ENCODE assay signal across 1 cellular context in genomic region chr6:149863846-149864577, GRCh38.
TF ChIP-seq lines count a peak whose summit lies in the region.

TSS of gene LRP11 (minus strand) at chr6:149864359. CDS start at chr6:149864020, 339 bp downstream.

TF ChIP-seq in K562, 482 proteins besides CTCF, POLR2A, EP300 and RAD21 (continued from another document):
- 0 out of 2 replicates have a peak, but pooled peaks have one; percentile 37 for TF ChIP-seq ZNF583 (CRISPR knock-in tag; IDR thresholded peaks at IDR 0.05)
- TF ChIP-seq ZNF444 (CRISPR knock-in tag; IDR thresholded peaks at IDR 0.05) = no peak
- TF ChIP-seq MXI1 (IDR thresholded peaks at IDR 0.05; ENCODE audit: low read depth, low read length) = no peak
- no peak for TF ChIP-seq PATZ1 (CRISPR knock-in tag; IDR thresholded peaks at IDR 0.05; ENCODE audit: borderline replicate concordance)
- TF ChIP-seq MAX (CRISPR knock-in tag; IDR thresholded peaks at IDR 0.05) = peak; percentile 52
- TF ChIP-seq ZNF511 (CRISPR knock-in tag; IDR thresholded peaks at IDR 0.05) = peak; percentile 35; the same call in 1 of the 2 replicates
- TF ChIP-seq MNT (conservative IDR thresholded peaks at IDR 0.05) = peak in 1 of 2 experiments; percentile 47; a peak in 2 of 4 replicates
- no peak for TF ChIP-seq SMARCE1 (IDR thresholded peaks at IDR 0.05)
- TF ChIP-seq CREB1 (IDR thresholded peaks at IDR 0.05) = peak; percentile 73; the same call in 1 of the 2 replicates
- TF ChIP-seq CREB1 (CRISPR knock-in tag; IDR thresholded peaks at IDR 0.05) = peak; percentile 32; the same call in 1 of the 2 replicates
- peak; percentile 65; the same call in 1 of the 2 replicates for TF ChIP-seq E2F3 (CRISPR knock-in tag; IDR thresholded peaks at IDR 0.05)
- peak; percentile 85 for TF ChIP-seq L3MBTL2 (IDR thresholded peaks at IDR 0.05)
- no peak for TF ChIP-seq GATAD2A (IDR thresholded peaks at IDR 0.05)
- TF ChIP-seq RBBP5 (IDR thresholded peaks at IDR 0.05; ENCODE audit: borderline replicate concordance, insufficient read depth, low read length, poor library complexity, severe bottlenecking) = peak; percentile 92
- TF ChIP-seq ELF1 (tag; IDR thresholded peaks at IDR 0.05) = no peak
- peak; percentile 88 for TF ChIP-seq GATAD2B (IDR thresholded peaks at IDR 0.05; ENCODE audit: borderline replicate concordance)
- no peak for TF ChIP-seq ILK (tag; IDR thresholded peaks at IDR 0.05; ENCODE audit: borderline replicate concordance, low read depth)
- TF ChIP-seq ZBTB1 (CRISPR knock-in tag; IDR thresholded peaks at IDR 0.05; ENCODE audit: borderline replicate concordance, low read depth) = peak; percentile 22; the same call in 1 of the 2 replicates
- TF ChIP-seq, protein P1, sequence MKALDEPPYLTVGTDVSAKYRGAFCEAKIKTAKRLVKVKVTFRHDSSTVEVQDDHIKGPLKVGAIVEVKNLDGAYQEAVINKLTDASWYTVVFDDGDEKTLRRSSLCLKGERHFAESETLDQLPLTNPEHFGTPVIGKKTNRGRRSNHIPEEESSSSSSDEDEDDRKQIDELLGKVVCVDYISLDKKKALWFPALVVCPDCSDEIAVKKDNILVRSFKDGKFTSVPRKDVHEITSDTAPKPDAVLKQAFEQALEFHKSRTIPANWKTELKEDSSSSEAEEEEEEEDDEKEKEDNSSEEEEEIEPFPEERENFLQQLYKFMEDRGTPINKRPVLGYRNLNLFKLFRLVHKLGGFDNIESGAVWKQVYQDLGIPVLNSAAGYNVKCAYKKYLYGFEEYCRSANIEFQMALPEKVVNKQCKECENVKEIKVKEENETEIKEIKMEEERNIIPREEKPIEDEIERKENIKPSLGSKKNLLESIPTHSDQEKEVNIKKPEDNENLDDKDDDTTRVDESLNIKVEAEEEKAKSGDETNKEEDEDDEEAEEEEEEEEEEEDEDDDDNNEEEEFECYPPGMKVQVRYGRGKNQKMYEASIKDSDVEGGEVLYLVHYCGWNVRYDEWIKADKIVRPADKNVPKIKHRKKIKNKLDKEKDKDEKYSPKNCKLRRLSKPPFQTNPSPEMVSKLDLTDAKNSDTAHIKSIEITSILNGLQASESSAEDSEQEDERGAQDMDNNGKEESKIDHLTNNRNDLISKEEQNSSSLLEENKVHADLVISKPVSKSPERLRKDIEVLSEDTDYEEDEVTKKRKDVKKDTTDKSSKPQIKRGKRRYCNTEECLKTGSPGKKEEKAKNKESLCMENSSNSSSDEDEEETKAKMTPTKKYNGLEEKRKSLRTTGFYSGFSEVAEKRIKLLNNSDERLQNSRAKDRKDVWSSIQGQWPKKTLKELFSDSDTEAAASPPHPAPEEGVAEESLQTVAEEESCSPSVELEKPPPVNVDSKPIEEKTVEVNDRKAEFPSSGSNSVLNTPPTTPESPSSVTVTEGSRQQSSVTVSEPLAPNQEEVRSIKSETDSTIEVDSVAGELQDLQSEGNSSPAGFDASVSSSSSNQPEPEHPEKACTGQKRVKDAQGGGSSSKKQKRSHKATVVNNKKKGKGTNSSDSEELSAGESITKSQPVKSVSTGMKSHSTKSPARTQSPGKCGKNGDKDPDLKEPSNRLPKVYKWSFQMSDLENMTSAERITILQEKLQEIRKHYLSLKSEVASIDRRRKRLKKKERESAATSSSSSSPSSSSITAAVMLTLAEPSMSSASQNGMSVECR (CRISPR knock-in tag; IDR thresholded peaks at IDR 0.05) = peak; percentile 69; the same call in 1 of the 2 replicates
- no peak for TF ChIP-seq ASH1L (IDR thresholded peaks at IDR 0.05; ENCODE audit: borderline replicate concordance, low read depth, partially characterized antibody)
- no peak for TF ChIP-seq MCM2 (IDR thresholded peaks at IDR 0.05; ENCODE audit: low read depth)
- no peak for TF ChIP-seq SAFB2 (IDR thresholded peaks at IDR 0.05; ENCODE audit: borderline replicate concordance, low read depth, low read length, severe bottlenecking)
- TF ChIP-seq E2F4 (CRISPR knock-in tag; IDR thresholded peaks at IDR 0.05; ENCODE audit: low read depth) = no peak
- peak; percentile 89 for TF ChIP-seq FOXP1 (CRISPR knock-in tag; IDR thresholded peaks at IDR 0.05)
- TF ChIP-seq ZBTB11 (CRISPR knock-in tag; IDR thresholded peaks at IDR 0.05) = peak in 1 of 3 experiments; percentile 36; a peak in 1 of 6 replicates
- TF ChIP-seq, protein P2, sequence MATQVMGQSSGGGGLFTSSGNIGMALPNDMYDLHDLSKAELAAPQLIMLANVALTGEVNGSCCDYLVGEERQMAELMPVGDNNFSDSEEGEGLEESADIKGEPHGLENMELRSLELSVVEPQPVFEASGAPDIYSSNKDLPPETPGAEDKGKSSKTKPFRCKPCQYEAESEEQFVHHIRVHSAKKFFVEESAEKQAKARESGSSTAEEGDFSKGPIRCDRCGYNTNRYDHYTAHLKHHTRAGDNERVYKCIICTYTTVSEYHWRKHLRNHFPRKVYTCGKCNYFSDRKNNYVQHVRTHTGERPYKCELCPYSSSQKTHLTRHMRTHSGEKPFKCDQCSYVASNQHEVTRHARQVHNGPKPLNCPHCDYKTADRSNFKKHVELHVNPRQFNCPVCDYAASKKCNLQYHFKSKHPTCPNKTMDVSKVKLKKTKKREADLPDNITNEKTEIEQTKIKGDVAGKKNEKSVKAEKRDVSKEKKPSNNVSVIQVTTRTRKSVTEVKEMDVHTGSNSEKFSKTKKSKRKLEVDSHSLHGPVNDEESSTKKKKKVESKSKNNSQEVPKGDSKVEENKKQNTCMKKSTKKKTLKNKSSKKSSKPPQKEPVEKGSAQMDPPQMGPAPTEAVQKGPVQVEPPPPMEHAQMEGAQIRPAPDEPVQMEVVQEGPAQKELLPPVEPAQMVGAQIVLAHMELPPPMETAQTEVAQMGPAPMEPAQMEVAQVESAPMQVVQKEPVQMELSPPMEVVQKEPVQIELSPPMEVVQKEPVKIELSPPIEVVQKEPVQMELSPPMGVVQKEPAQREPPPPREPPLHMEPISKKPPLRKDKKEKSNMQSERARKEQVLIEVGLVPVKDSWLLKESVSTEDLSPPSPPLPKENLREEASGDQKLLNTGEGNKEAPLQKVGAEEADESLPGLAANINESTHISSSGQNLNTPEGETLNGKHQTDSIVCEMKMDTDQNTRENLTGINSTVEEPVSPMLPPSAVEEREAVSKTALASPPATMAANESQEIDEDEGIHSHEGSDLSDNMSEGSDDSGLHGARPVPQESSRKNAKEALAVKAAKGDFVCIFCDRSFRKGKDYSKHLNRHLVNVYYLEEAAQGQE (CRISPR knock-in tag; IDR thresholded peaks at IDR 0.05; ENCODE audit: low read depth) = peak; percentile 97
- no peak for TF ChIP-seq XRCC4 (IDR thresholded peaks at IDR 0.05; ENCODE audit: extremely low read depth, insufficient read depth, insufficient read length)
